Comparison of ENCODE assay signal across 14 cellular contexts in the genomic region with DNA sequence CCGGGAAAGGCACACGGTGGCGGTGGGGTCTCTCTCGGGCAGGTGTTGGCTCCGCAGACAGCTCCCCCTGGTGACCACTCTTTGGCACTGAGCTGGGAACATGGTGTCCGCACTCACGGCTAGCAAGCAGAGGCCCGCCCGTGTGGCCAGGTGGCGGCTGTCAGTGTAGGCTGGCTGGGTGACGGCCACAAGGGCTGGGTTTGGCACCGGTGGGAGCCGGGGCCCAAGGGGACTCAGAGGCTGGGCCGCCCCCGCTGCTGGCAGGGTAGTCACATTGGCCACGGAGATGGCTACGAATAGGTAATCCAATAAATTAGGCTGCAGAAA.
DNase-seq lines count a peak whose midpoint lies in the region; ATAC-seq and TF ChIP-seq lines count a peak whose summit lies in the region.
"Had no signal": no experiment of that assay in that cellular context is flagged by ENCODE, and none has a peak within 500 bp of the region (broad histone marks: within the 10 kb centered on the region; RNA-seq: fewer than 3 reads in every experiment).

No MANE protein-coding gene starts in this region.

- H3K27me3 ChIP-seq in DOHH2 (ENCODE audit: control insufficient read depth, low read length) (no peaks in the 10 kb centered on the region), H7 (ENCODE audit: control insufficient read depth, insufficient read depth, low read length) (no peaks in the 10 kb centered on the region), osteoblast (ENCODE audit: insufficient read depth, low read length) (peaks cover 5% of the 10 kb centered on the region)

- H3K4me2 ChIP-seq in DOHH2 (ENCODE audit: low read length) = no peak overlapping the region
- no peak overlapping the region for H3K4me2 ChIP-seq in osteoblast (ENCODE audit: insufficient read depth, low read length)

- H3K9me3 Mint-ChIP-seq in WTC11 = peaks cover 66% of the 10 kb centered on the region

- no peak overlapping the region for H3K4me3 ChIP-seq in DOHH2 (ENCODE audit: low read length)
- H3K4me3 ChIP-seq in H7 (ENCODE audit: insufficient read depth, low read depth, low read length) = no peak overlapping the region
- H3K4me3 ChIP-seq in coronary artery = no peak overlapping the region
- H3K4me3 ChIP-seq in osteoblast (ENCODE audit: insufficient read depth, low read length) = no peak overlapping the region
- H3K4me3 ChIP-seq: gastroesophageal sphincter, transverse colon had no signal

- TF ChIP-seq CTCF in DOHH2 (IDR thresholded peaks at IDR 0.05; ENCODE audit: low read depth, low read length, poor library complexity, severe bottlenecking) (peak; percentile 22), coronary artery (IDR thresholded peaks at IDR 0.05) (no peak), osteoblast (IDR thresholded peaks at IDR 0.05; ENCODE audit: extremely low read depth, low read depth, low read length) (no peak), WTC11 (IDR thresholded peaks at IDR 0.05) (no peak)

- no peaks in the 10 kb centered on the region for H3K79me2 ChIP-seq in DOHH2 (ENCODE audit: control insufficient read depth, low read length)
- H3K79me2 ChIP-seq in osteoblast (ENCODE audit: insufficient read depth, low read length) = no peaks in the 10 kb centered on the region

- POLR2A ChIA-PET in WTC11 (lab: Charles Lee) = no interaction called here

- no peaks in the 10 kb centered on the region for H3K4me1 ChIP-seq in DOHH2 (ENCODE audit: control insufficient read depth, low read length)
- H3K4me1 ChIP-seq in osteoblast (ENCODE audit: insufficient read depth, low read length) = no peaks in the 10 kb centered on the region

- no peak overlapping the region for H2AFZ ChIP-seq in osteoblast (ENCODE audit: low read length)

- H3K36me3 ChIP-seq in DOHH2 (ENCODE audit: control insufficient read depth, low read length) = no peaks in the 10 kb centered on the region
- H3K36me3 ChIP-seq in H7 (replicated peaks; ENCODE audit: control insufficient read depth, insufficient read depth, low read length) = no peaks in the 10 kb centered on the region
- no peaks in the 10 kb centered on the region for H3K36me3 ChIP-seq in osteoblast (ENCODE audit: insufficient read depth, low read length)
- H3K36me3 ChIP-seq: gastroesophageal sphincter, transverse colon had no signal

- peaks cover 79% of the 10 kb centered on the region for H3K36me3 Mint-ChIP-seq in WTC11

- H4K20me1 ChIP-seq in DOHH2 (ENCODE audit: control insufficient read depth, insufficient read depth, low read depth, low read length) (no peaks in the 10 kb centered on the region), osteoblast (ENCODE audit: insufficient read depth, low read length) (no peaks in the 10 kb centered on the region)

- H3K27ac ChIP-seq in DOHH2 (ENCODE audit: low read depth, low read length) = no peak overlapping the region
- H3K27ac ChIP-seq in coronary artery = no peak overlapping the region
- H3K27ac ChIP-seq in osteoblast (ENCODE audit: low read depth, low read length) = no peak overlapping the region
- H3K27ac ChIP-seq: gastroesophageal sphincter, transverse colon had no signal

- no peaks in the 10 kb centered on the region for H3F3A ChIP-seq in DOHH2 (ENCODE audit: control insufficient read depth, insufficient read depth)

- H3K9me3 ChIP-seq in DOHH2 (ENCODE audit: control insufficient read depth, insufficient read depth, low read length) (peaks cover 19% of the 10 kb centered on the region; the same call in 1 of the 2 replicates), osteoblast (ENCODE audit: low read depth, low read length) (no peaks in the 10 kb centered on the region)
- H3K9me3 ChIP-seq: transverse colon had no signal

- CTCF ChIA-PET in WTC11 (lab: Charles Lee) = no interaction called here

- no peak for ATAC-seq in WTC11
- no peak for ATAC-seq in HG02623 (IDR thresholded peaks at IDR 0.05; ENCODE audit: unreplicated experiment)
- ATAC-seq: gastroesophageal sphincter had no signal

- no peak overlapping the region for H3K27ac Mint-ChIP-seq in WTC11
- H3K27ac Mint-ChIP-seq: CD14-positive monocyte had no signal

- no peaks in the 10 kb centered on the region for H3K9me2 ChIP-seq in DOHH2 (replicated peaks; ENCODE audit: control insufficient read depth, low read length)

- DNase-seq in H7 (peak; percentile 38), coronary artery (ENCODE audit: low spot score) (peak; percentile 72), osteoblast (ENCODE audit: insufficient read length, low spot score, missing footprints) (peak; percentile 23), WTC11 (ENCODE audit: low spot score) (no peak), nucleus accumbens (lab: John Stamatoyannopoulos, UW) (no peak), NCI-H2107 treated with DMSO at 0.1 percent for 48 hours (lab: John Stamatoyannopoulos, UW; ENCODE audit: unreplicated experiment) (no peak)
- DNase-seq: activated CD4-positive, CD25-positive, alpha-beta regulatory T cell; DND-41; NCI-H2171; transverse colon had no signal

- no peaks in the 10 kb centered on the region for H3K4me1 Mint-ChIP-seq in WTC11
- H3K4me1 Mint-ChIP-seq: CD14-positive monocyte had no signal

- H3K4me3 Mint-ChIP-seq in WTC11 = no peak overlapping the region
- H3K4me3 Mint-ChIP-seq: CD14-positive monocyte had no signal

- H3K27me3 Mint-ChIP-seq in WTC11 (ENCODE audit: low read depth) = peaks cover 35% of the 10 kb centered on the region

TF ChIP-seq in WTC11, 78 proteins besides CTCF, POLR2A, EP300 and RAD21:
- TF ChIP-seq ELF4 (CRISPR knock-in tag; IDR thresholded peaks at IDR 0.05; ENCODE audit: low read depth) (no peak), KAT7 (CRISPR knock-in tag; IDR thresholded peaks at IDR 0.05; ENCODE audit: borderline replicate concordance) (no peak), RELA (CRISPR knock-in tag; IDR thresholded peaks at IDR 0.05; ENCODE audit: borderline replicate concordance) (no peak)
- TF ChIP-seq, protein P1, sequence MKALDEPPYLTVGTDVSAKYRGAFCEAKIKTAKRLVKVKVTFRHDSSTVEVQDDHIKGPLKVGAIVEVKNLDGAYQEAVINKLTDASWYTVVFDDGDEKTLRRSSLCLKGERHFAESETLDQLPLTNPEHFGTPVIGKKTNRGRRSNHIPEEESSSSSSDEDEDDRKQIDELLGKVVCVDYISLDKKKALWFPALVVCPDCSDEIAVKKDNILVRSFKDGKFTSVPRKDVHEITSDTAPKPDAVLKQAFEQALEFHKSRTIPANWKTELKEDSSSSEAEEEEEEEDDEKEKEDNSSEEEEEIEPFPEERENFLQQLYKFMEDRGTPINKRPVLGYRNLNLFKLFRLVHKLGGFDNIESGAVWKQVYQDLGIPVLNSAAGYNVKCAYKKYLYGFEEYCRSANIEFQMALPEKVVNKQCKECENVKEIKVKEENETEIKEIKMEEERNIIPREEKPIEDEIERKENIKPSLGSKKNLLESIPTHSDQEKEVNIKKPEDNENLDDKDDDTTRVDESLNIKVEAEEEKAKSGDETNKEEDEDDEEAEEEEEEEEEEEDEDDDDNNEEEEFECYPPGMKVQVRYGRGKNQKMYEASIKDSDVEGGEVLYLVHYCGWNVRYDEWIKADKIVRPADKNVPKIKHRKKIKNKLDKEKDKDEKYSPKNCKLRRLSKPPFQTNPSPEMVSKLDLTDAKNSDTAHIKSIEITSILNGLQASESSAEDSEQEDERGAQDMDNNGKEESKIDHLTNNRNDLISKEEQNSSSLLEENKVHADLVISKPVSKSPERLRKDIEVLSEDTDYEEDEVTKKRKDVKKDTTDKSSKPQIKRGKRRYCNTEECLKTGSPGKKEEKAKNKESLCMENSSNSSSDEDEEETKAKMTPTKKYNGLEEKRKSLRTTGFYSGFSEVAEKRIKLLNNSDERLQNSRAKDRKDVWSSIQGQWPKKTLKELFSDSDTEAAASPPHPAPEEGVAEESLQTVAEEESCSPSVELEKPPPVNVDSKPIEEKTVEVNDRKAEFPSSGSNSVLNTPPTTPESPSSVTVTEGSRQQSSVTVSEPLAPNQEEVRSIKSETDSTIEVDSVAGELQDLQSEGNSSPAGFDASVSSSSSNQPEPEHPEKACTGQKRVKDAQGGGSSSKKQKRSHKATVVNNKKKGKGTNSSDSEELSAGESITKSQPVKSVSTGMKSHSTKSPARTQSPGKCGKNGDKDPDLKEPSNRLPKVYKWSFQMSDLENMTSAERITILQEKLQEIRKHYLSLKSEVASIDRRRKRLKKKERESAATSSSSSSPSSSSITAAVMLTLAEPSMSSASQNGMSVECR (CRISPR knock-in tag; IDR thresholded peaks at IDR 0.05; ENCODE audit: borderline replicate concordance) = no peak
- TF ChIP-seq, protein P2, sequence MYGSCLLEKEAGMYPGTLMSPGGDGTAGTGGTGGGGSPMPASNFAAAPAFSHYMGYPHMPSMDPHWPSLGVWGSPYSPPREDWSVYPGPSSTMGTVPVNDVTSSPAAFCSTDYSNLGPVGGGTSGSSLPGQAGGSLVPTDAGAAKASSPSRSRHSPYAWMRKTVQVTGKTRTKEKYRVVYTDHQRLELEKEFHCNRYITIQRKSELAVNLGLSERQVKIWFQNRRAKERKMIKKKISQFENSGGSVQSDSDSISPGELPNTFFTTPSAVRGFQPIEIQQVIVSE (CRISPR knock-in tag; IDR thresholded peaks at IDR 0.05; ENCODE audit: borderline replicate concordance) = no peak
- TF ChIP-seq, protein P3, sequence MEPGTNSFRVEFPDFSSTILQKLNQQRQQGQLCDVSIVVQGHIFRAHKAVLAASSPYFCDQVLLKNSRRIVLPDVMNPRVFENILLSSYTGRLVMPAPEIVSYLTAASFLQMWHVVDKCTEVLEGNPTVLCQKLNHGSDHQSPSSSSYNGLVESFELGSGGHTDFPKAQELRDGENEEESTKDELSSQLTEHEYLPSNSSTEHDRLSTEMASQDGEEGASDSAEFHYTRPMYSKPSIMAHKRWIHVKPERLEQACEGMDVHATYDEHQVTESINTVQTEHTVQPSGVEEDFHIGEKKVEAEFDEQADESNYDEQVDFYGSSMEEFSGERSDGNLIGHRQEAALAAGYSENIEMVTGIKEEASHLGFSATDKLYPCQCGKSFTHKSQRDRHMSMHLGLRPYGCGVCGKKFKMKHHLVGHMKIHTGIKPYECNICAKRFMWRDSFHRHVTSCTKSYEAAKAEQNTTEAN (CRISPR knock-in tag; IDR thresholded peaks at IDR 0.05) = no peak

Comparison
In these comparisons a context has a peak if more than half of its experiments do, and no peak if none do; other contexts are left out.
1. DNase-seq: peak in H7 (single experiment), coronary artery (single experiment) and osteoblast (single experiment); none in WTC11 (single experiment), nucleus accumbens (0 of 56) and NCI-H2107 treated with DMSO at 0.1 percent for 48 hours (single experiment).